ENCODE assay signal across 22 cellular contexts in genomic region chr16:11150190-11150589, GRCh38.
DNase-seq lines count a peak whose midpoint lies in the region; ATAC-seq, FAIRE-seq and TF ChIP-seq lines count a peak whose summit lies in the region.
"Had no signal": no experiment of that assay in that cellular context is flagged by ENCODE, and none has a peak within 500 bp of the region (broad histone marks: within the 10 kb centered on the region; RNA-seq: fewer than 3 reads in every experiment).

No MANE protein-coding gene starts in this region.

- H2AK5ac ChIP-seq in H1 (ENCODE audit: low read depth, low read length) = no peak overlapping the region

- H3K4me2 ChIP-seq in HepG2 (ENCODE audit: low read depth, low read length) (no peak overlapping the region), K562 (ENCODE audit: insufficient read depth, low read length) (no peak overlapping the region), H1 (ENCODE audit: insufficient read depth in 1 of 2, low read depth in 2 of 2, low read length in 2 of 2) (no peak overlapping the region)
- H3K4me2 ChIP-seq: BLaER1 treated with 17β-estradiol and CSF1 and Interleukin-3, amounts not matched to agents 10 nM and 100 nM had no signal

- H3K79me2 ChIP-seq in HepG2 (ENCODE audit: insufficient read depth, low read length) = no peaks in the 10 kb centered on the region
- no peaks in the 10 kb centered on the region for H3K79me2 ChIP-seq in K562 (ENCODE audit: control insufficient read depth, insufficient read depth, low read length)
- no peaks in the 10 kb centered on the region for H3K79me2 ChIP-seq in H1 (ENCODE audit: control insufficient read depth in 1 of 2, insufficient read depth in 2 of 2, low read length in 2 of 2)

- H3K14ac ChIP-seq in H1 (ENCODE audit: insufficient read length) = no peak overlapping the region

- H2BK120ac ChIP-seq in H1 (replicated peaks; ENCODE audit: low read depth, low read length) = no peak overlapping the region

- H4K20me1 ChIP-seq in HepG2 (ENCODE audit: insufficient read depth, low read length) (no peaks in the 10 kb centered on the region), K562 (replicated peaks; ENCODE audit: control insufficient read depth, insufficient read depth, low read length) (peaks cover 3% of the 10 kb centered on the region; the same call in 1 of the 2 replicates), H1 (replicated peaks in 1 of 2; ENCODE audit: control insufficient read depth in 1 of 2, insufficient read depth in 2 of 2, low read length in 2 of 2) (peaks cover 0 to 3% of the 10 kb centered on the region in 2 experiments)

- H3K9me1 ChIP-seq in K562 (ENCODE audit: control insufficient read depth, insufficient read depth, low read length) = peaks cover 4% of the 10 kb centered on the region

- no peak overlapping the region for H3K4ac ChIP-seq in H1 (replicated peaks; ENCODE audit: insufficient read length, low read depth, low read length)

- H4K8ac ChIP-seq in H1 (ENCODE audit: extremely low read depth, insufficient read depth, low read length) = no peak overlapping the region

- H3K27ac ChIP-seq in HepG2 (ENCODE audit: extremely low read length, insufficient read depth, low read length) = no peak overlapping the region
- H3K27ac ChIP-seq in right lobe of liver = no peak overlapping the region
- H3K27ac ChIP-seq in K562 (ENCODE audit: extremely low read depth, low read depth, low read length) = no peak overlapping the region
- no peak overlapping the region for H3K27ac ChIP-seq in H1 (ENCODE audit: low read depth, low read length)
- H3K27ac ChIP-seq: BLaER1 treated with 17β-estradiol and CSF1 and Interleukin-3, amounts not matched to agents 10 nM and 100 nM; C4-2B had no signal

- H2BK20ac ChIP-seq in H1 (ENCODE audit: low read length) = no peak overlapping the region

- no peak for DNase-seq in HepG2 (ENCODE audit: low spot score)
- DNase-seq in right lobe of liver = no peak
- no peak for DNase-seq in K562 (ENCODE audit: extremely low read depth in 1 of 4, low spot score in 3 of 4)
- no peak for DNase-seq in H1 (ENCODE audit: low read depth in 1 of 2, low spot score in 2 of 2)
- DNase-seq in inferior parietal cortex (ENCODE audit: extremely low spot score) = no peak
- DNase-seq: 8988T; ACHN; AML-193; Caco-2; Calu3; CD4-positive, alpha-beta T cell; CD8-positive, alpha-beta T cell; DMS79 treated with DMSO at 0.1 percent for 48 hours had no signal

- FAIRE-seq in HepG2 (lab: Jason Lieb, UNC) (no peak), K562 (lab: Jason Lieb, UNC) (no peak), H1 (lab: Jason Lieb, UNC) (no peak)
- FAIRE-seq: A204.1, D721Med, G401.6, GM12878, GM12892, GM19239 had no signal

- in situ Hi-C loops in HepG2 (cut with HindIII; ENCODE audit: extremely low pct_ligation_motif_present, low pct_unique_long_range_greater_than_20kb) (no loop called here), K562 (cut with MboI) (no loop called here)

- no peak overlapping the region for H2BK12ac ChIP-seq in H1 (ENCODE audit: low read depth, low read length)

- no peak overlapping the region for H2BK15ac ChIP-seq in H1 (ENCODE audit: low read length)

- TF ChIP-seq EP300 in HepG2 (IDR thresholded peaks at IDR 0.05; ENCODE audit: low read depth in 2 of 2, low read length in 2 of 2) = no peak
- no peak for TF ChIP-seq EP300 in HepG2 (CRISPR knock-in tag; IDR thresholded peaks at IDR 0.05; ENCODE audit: borderline replicate concordance)
- TF ChIP-seq EP300 in K562 (IDR thresholded peaks at IDR 0.05; ENCODE audit: low read length) = no peak
- TF ChIP-seq EP300 in H1 (IDR thresholded peaks at IDR 0.05; ENCODE audit: borderline replicate concordance in 1 of 2, low read depth in 2 of 2, low read length in 2 of 2) = no peak

- no peak overlapping the region for H4K5ac ChIP-seq in H1 (ENCODE audit: insufficient read length, low read depth, low read length)

- no peaks in the 10 kb centered on the region for H3K9me3 ChIP-seq in HepG2 (ENCODE audit: low read length)
- H3K9me3 ChIP-seq in right lobe of liver = no peaks in the 10 kb centered on the region
- no peaks in the 10 kb centered on the region for H3K9me3 ChIP-seq in K562 (replicated peaks; ENCODE audit: control insufficient read depth, insufficient read depth, low read depth, low read length)
- no peaks in the 10 kb centered on the region for H3K9me3 ChIP-seq in H1 (ENCODE audit: insufficient read depth in 2 of 2, low read depth in 1 of 2, low read length in 1 of 2)
- H3K9me3 ChIP-seq: Caco-2 had no signal

- POLR2A ChIA-PET in HepG2 (lab: Yijun Ruan, JAX) = no interaction called here
- POLR2A ChIA-PET in K562 (lab: Yijun Ruan, JAX) = interaction anchor here (0.6 to 2.0 kb wide), 2 partner anchors 9 to 131 kb away, joined by 3 to 7 read pairs; no protein-coding TSS in a partner anchor
- POLR2A ChIA-PET in H1 (lab: Charles Lee; ENCODE audit: partially characterized antibody) = no interaction called here

- peaks cover 3% of the 10 kb centered on the region; the same call in 1 of the 2 replicates for H3K23me2 ChIP-seq in H1 (ENCODE audit: low read depth, low read length)

- no peak overlapping the region for H3K9ac ChIP-seq in HepG2 (ENCODE audit: insufficient read depth, low read depth, low read length)
- no peak overlapping the region for H3K9ac ChIP-seq in K562 (ENCODE audit: insufficient read depth in 1 of 2, low read depth in 2 of 2, low read length in 2 of 2)
- no peak overlapping the region for H3K9ac ChIP-seq in H1 (replicated peaks in 1 of 4; ENCODE audit: extremely low read depth in 1 of 4, low read depth in 3 of 4, low read length in 3 of 4)
- H3K9ac ChIP-seq: BLaER1 treated with 17β-estradiol and CSF1 and Interleukin-3, amounts not matched to agents 10 nM and 100 nM had no signal

- no peaks in the 10 kb centered on the region for H3K79me1 ChIP-seq in H1 (ENCODE audit: low read depth, low read length)

- H3K4me1 ChIP-seq in HepG2 (ENCODE audit: insufficient read depth, low read length) (peaks cover 44% of the 10 kb centered on the region), right lobe of liver (peaks cover 0 to 37% (median 0%) of the 10 kb centered on the region in 4 donors), K562 (replicated peaks in 1 of 2; ENCODE audit: control insufficient read depth in 2 of 2, insufficient read depth in 2 of 2, low read length in 2 of 2) (peaks cover 27 to 33% of the 10 kb centered on the region in 2 experiments), H1 (replicated peaks in 1 of 4; ENCODE audit: control insufficient read depth in 3 of 4, insufficient read depth in 4 of 4, low read length in 3 of 4) (no peaks in the 10 kb centered on the region)
- H3K4me1 ChIP-seq: Caco-2 had no signal

- CTCF ChIA-PET in HepG2 (lab: Yijun Ruan, JAX; ENCODE audit: low intra/inter-chr PET ratio, low total read pairs) = no interaction called here
- CTCF ChIA-PET in K562 (lab: Yijun Ruan, JAX; ENCODE audit: low intra/inter-chr PET ratio) = no interaction called here
- CTCF ChIA-PET in H1 (lab: Charles Lee; ENCODE audit: partially characterized antibody) = interaction anchor here (0.6 to 0.8 kb wide), 2 partner anchors 8 to 28 kb away, joined by 3 to 6 read pairs; no protein-coding TSS in a partner anchor

- H3K18ac ChIP-seq in H1 (ENCODE audit: extremely low read depth, low read length) = no peak overlapping the region

- H3K36me3 ChIP-seq in HepG2 (replicated peaks in 1 of 2; ENCODE audit: control insufficient read depth in 1 of 2, insufficient read depth in 2 of 2, low read length in 2 of 2) (no peaks in the 10 kb centered on the region), right lobe of liver (no peaks in the 10 kb centered on the region), K562 (ENCODE audit: control insufficient read depth, insufficient read depth, low read length) (no peaks in the 10 kb centered on the region; the same call in 2 of the 3 replicates), H1 (ENCODE audit: control insufficient read depth in 2 of 4, insufficient read depth in 4 of 4, low read length in 3 of 4) (no peaks in the 10 kb centered on the region)

- H3K56ac ChIP-seq in H1 (replicated peaks; ENCODE audit: insufficient read length, low read depth, low read length) = no peak overlapping the region

- no peaks in the 10 kb centered on the region for H3K27me3 ChIP-seq in HepG2 (ENCODE audit: control insufficient read depth in 1 of 2, insufficient read depth in 2 of 2, low read length in 2 of 2)
- no peaks in the 10 kb centered on the region for H3K27me3 ChIP-seq in right lobe of liver
- H3K27me3 ChIP-seq in K562 (ENCODE audit: control insufficient read depth in 2 of 2, insufficient read depth in 2 of 2, low read length in 2 of 2) = no peaks in the 10 kb centered on the region
- H3K27me3 ChIP-seq in H1 (replicated peaks in 1 of 4; ENCODE audit: control insufficient read depth in 3 of 4, extremely low read depth in 1 of 4, insufficient read depth in 3 of 4, low read length in 3 of 4) = no peaks in the 10 kb centered on the region
- H3K27me3 ChIP-seq: BLaER1 treated with 17β-estradiol and CSF1 and Interleukin-3, amounts not matched to agents 10 nM and 100 nM had no signal

- 94% methylated on average over 5 of the region's 5 CpGs for WGBS in HepG2 (ENCODE audit: low lambda C conversion rate)
- WGBS in right lobe of liver (ENCODE audit: insufficient coverage, low coverage, low lambda C conversion rate, missing lambda C conversion rate) = 87% methylated on average over 5 of the region's 5 CpGs
- WGBS in K562 (ENCODE audit: insufficient coverage, low coverage, missing lambda C conversion rate) = 86% methylated on average over 5 of the region's 5 CpGs
- 88% methylated on average over 5 of the region's 5 CpGs; no CpG with 5 or more reads in 1 of the 2 experiments for WGBS in H1 (ENCODE audit: extremely low coverage in 1 of 2, insufficient coverage in 1 of 2, insufficient read length in 1 of 2, insufficient replicate concordance in 2 of 2, low coverage in 1 of 2, low lambda C conversion rate in 2 of 2, missing lambda C conversion rate in 1 of 2), 2 experiments

- TF ChIP-seq POLR2A in HepG2 (IDR thresholded peaks at IDR 0.05; ENCODE audit: insufficient read depth in 1 of 2, low read depth in 2 of 2, low read length in 2 of 2) (no peak), right lobe of liver (IDR thresholded peaks at IDR 0.05) (no peak), K562 (conservative IDR thresholded peaks at IDR 0.05) (no peak), H1 (IDR thresholded peaks at IDR 0.05; ENCODE audit: control extremely low read depth in 1 of 2, low read depth in 2 of 2, low read length in 2 of 2) (no peak)

- TF ChIP-seq RAD21 in HepG2 (CRISPR knock-in tag; IDR thresholded peaks at IDR 0.05) (no peak), K562 (CRISPR knock-in tag; conservative IDR thresholded peaks at IDR 0.05 in 1 of 2, IDR thresholded peaks at IDR 0.05 in 1 of 2) (no peak), H1 (IDR thresholded peaks at IDR 0.05 in 1 of 2, conservative IDR thresholded peaks at IDR 0.05 in 1 of 2; ENCODE audit: low read depth in 2 of 2, low read length in 2 of 2) (no peak)

- TF ChIP-seq CTCF in HepG2 (CRISPR knock-in tag; IDR thresholded peaks at IDR 0.05) (no peak), right lobe of liver (IDR thresholded peaks at IDR 0.05) (no peak), K562 (IDR thresholded peaks at IDR 0.05 in 2 of 3, conservative IDR thresholded peaks at IDR 0.05 in 1 of 3; ENCODE audit: insufficient read depth in 2 of 3, low read depth in 1 of 3, low read length in 3 of 3) (no peak), H1 (IDR thresholded peaks at IDR 0.05; ENCODE audit: control extremely low read depth in 1 of 3, insufficient read depth in 1 of 3, low read depth in 1 of 3, low read length in 3 of 3) (no peak)

- H2AFZ ChIP-seq in HepG2 (ENCODE audit: low read length) (no peak overlapping the region), K562 (ENCODE audit: low read depth, low read length) (no peak overlapping the region), H1 (ENCODE audit: low read length) (no peak overlapping the region)

- H4K91ac ChIP-seq in H1 (replicated peaks; ENCODE audit: insufficient read length, low read length) = no peak overlapping the region

- H3K4me3 ChIP-seq in HepG2 (replicated peaks in 1 of 3; ENCODE audit: insufficient read depth in 1 of 3, low read depth in 2 of 3, low read length in 3 of 3) (no peak overlapping the region), right lobe of liver (no peak overlapping the region), K562 (no peak overlapping the region), H1 (ENCODE audit: extremely low read depth in 1 of 4, insufficient read depth in 2 of 4, low read depth in 3 of 4, low read length in 4 of 4) (no peak overlapping the region)
- H3K4me3 ChIP-seq: BLaER1 treated with 17β-estradiol and CSF1 and Interleukin-3, amounts not matched to agents 10 nM and 100 nM; GM12878 had no signal

- ATAC-seq in HepG2 (no peak), right lobe of liver (no peak), K562 (no peak), GM18502 (IDR thresholded peaks at IDR 0.05; ENCODE audit: poor library complexity, unreplicated experiment) (no peak)
- ATAC-seq: CD8-positive, alpha-beta T cell; GM12878 had no signal

- intact Hi-C loops in HepG2 (cut with micrococcal nuclease; ENCODE audit: unreplicated experiment) (no loop called here), right lobe of liver (cut with DNase I) (no loop called here), K562 (cut with micrococcal nuclease) (loop anchor here (5.0 kb wide), 1 partner anchor 43 kb away; no protein-coding TSS in a partner anchor)

- H3K23ac ChIP-seq in H1 (ENCODE audit: insufficient read length) = no peak overlapping the region

- H2BK5ac ChIP-seq in H1 (ENCODE audit: low read depth, low read length) = no peak overlapping the region

- BruUV-seq in HepG2 (replicated peaks; lab: Mats Ljungman, UMichigan) (no TSS peak), K562 (replicated peaks; lab: Mats Ljungman, UMichigan) (no TSS peak)
